In genomic region chr3:126315083-126315658, GRCh38 we compare ENCODE assay signal across 1 cellular context.
TF ChIP-seq lines count a peak whose summit lies in the region.

No MANE protein-coding gene starts in this region.

TF ChIP-seq in H1, 55 proteins besides CTCF, POLR2A, EP300 and RAD21:
- no peak for TF ChIP-seq TAF7 (optimal IDR thresholded peaks at IDR 0.05; ENCODE audit: borderline replicate concordance, low read depth, low read length)
TF ChIP-seq in H1: peak in this region for 0.
